ENCODE assay signal across 19 cellular contexts in the genomic region with DNA sequence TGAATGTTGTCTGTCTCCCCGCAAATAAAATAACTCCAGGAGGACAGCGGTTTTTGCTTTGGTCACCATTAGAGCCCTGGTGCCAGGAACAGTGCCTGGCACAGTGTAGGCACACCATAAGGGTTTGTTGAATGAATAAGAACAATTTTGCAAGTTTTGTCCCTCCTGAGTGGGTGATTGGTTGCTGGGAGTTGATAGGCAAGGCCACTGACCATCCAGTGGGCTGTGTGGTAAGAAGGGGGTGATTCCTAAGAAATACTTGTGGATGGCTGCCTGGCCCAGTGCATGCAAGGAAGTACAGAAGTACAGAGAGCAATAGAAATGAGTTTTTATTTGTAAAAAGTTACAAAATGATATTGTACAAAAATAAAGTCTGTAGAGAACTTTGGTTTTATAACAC. TPM values are rescaled to one million over a fixed set of nuclear protein-coding genes. Genes with fewer than 3 reads are reported as not detected.
"Had no signal": no experiment of that assay in that cellular context is flagged by ENCODE, and none has a peak within 500 bp of the region (broad histone marks: within the 10 kb centered on the region; RNA-seq: fewer than 3 reads in every experiment).

No MANE protein-coding gene starts in this region.

- H3K4me1 Mint-ChIP-seq: activated B cell treated with CpG ODN at 0.5 μM for 24 hours, memory B cell, T-helper 17 cell had no signal

- H3K4me1 ChIP-seq: left ventricle myocardium inferior, stomach had no signal

- H3K4me3 ChIP-seq: left ventricle myocardium inferior, skin epidermis, stomach, thoracic aorta had no signal

- DNase-seq: activated B cell treated with CpG ODN at 0.5 μM for 24 hours; activated CD4-positive, alpha-beta T cell treated with anti-CD3 and anti-CD28 coated beads, Interleukin-2, amount 50 U/mL, for 1 hour; activated effector memory CD4-positive, alpha-beta T cell treated with anti-CD3 and anti-CD28 coated beads, Interleukin-2, amount 50 U/mL, for 16 hours; activated T-cell treated with anti-CD3 and anti-CD28 coated beads, Interleukin-2, amount 50 U/mL, for 4 hours; brain microvascular endothelial cell; foreskin melanocyte; kidney; left ventricle myocardium inferior; stomach; T-helper 17 cell had no signal

- ATAC-seq: activated T-cell treated with anti-CD3 and anti-CD28 coated beads, Interleukin-2, amount 50 U/mL, for 4 hours; esophagus mucosa; T-helper 17 cell had no signal

- H3K27ac Mint-ChIP-seq: activated B cell treated with CpG ODN at 0.5 μM for 24 hours; activated naive CD8-positive, alpha-beta T cell; memory B cell; T-helper 17 cell had no signal

- FAIRE-seq: endometrium, kidney had no signal

- H3K27me3 ChIP-seq: brain microvascular endothelial cell had no signal

- H3K9me3 Mint-ChIP-seq: activated B cell treated with CpG ODN at 0.5 μM for 24 hours; activated T-cell treated with anti-CD3 and anti-CD28 coated beads, Interleukin-2, amount 50 U/mL, for 4 hours; memory B cell had no signal

- H3K36me3 ChIP-seq: brain microvascular endothelial cell, left ventricle myocardium inferior, thoracic aorta had no signal

- H3K27ac ChIP-seq: brain microvascular endothelial cell, left ventricle myocardium inferior, skin epidermis, stomach, thoracic aorta had no signal

- H3K9me3 ChIP-seq: left ventricle myocardium inferior, stomach, thoracic aorta had no signal

- H3K36me3 Mint-ChIP-seq: memory B cell had no signal

- H3K4me3 Mint-ChIP-seq: activated B cell treated with CpG ODN at 0.5 μM for 24 hours; activated naive CD8-positive, alpha-beta T cell; activated T-cell treated with anti-CD3 and anti-CD28 coated beads, Interleukin-2, amount 50 U/mL, for 4 hours; memory B cell; T-helper 17 cell had no signal

RNA-seq across cellular contexts. Expression of a gene that starts 27.5 kb away (rescaled TPM):
- total RNA-seq: activated B cell treated with CpG ODN at 0.5 μM for 24 hours; activated T-cell treated with anti-CD3 and anti-CD28 coated beads, Interleukin-2, amount 50 U/mL, for 4 hours; cerebellum; T-helper 17 cell; ureter had no signal
- polyA plus RNA-seq: neural cell had no signal
